Comparison of ENCODE assay signal across 27 cellular contexts in genomic region chr2:70519453-70519852, GRCh38.
"Had no signal": no experiment of that assay in that cellular context is flagged by ENCODE, and none has a peak within 500 bp of the region (broad histone marks: within the 10 kb centered on the region; RNA-seq: fewer than 3 reads in every experiment).

No MANE protein-coding gene starts in this region.

- ATAC-seq: left colon; left lung; lower lobe of right lung; natural killer cell; sciatic nerve; stimulated activated naive B cell treated with anti-CD40 and anti-IgM and Interleukin-4, amounts not matched to agents 10 μg/mL and 1 μg/mL and 100 μg/mL, for 72 hours; stimulated activated naive CD8-positive, alpha-beta T cell treated with anti-CD3 and anti-CD28 coated beads, Interleukin-15, Interleukin-2, amounts not matched to agents 100 U/mL and 50 U/mL, for 24 hours had no signal

- H3K9ac ChIP-seq: neural progenitor cell had no signal

- DNase-seq: hippocampal formation; kidney; left colon; left lung; lower lobe of right lung; mesendoderm; naive B cell; natural killer cell; nephron progenitor cell; occipital lobe; stimulated activated CD4-positive, alpha-beta T cell treated with anti-CD3 and anti-CD28 coated beads, Interleukin-12 subunit alpha, Interleukin-12 subunit beta, amount 100 ng/mL, for 4 hours; stimulated activated CD4-positive, alpha-beta T cell treated with anti-CD3 and anti-CD28 coated beads, Interleukin-15, amount 100 ng/mL, for 24 hours; stimulated activated CD4-positive, alpha-beta T cell treated with anti-CD3 and anti-CD28 coated beads, Interleukin-2, amount 100 ng/mL, for 24 hours; stimulated activated CD4-positive, alpha-beta T cell treated with anti-CD3 and anti-CD28 coated beads, Interleukin-4, amount 100 ng/mL, for 1 hour; stimulated activated naive B cell treated with anti-CD40 and anti-IgM and Interleukin-4, amounts not matched to agents 10 μg/mL and 1 μg/mL and 100 μg/mL, for 72 hours; stimulated activated naive CD8-positive, alpha-beta T cell treated with anti-CD3 and anti-CD28 coated beads, Interleukin-15, Interleukin-2, amounts not matched to agents 100 U/mL and 50 U/mL, for 24 hours; stomach; testis; thyroid gland; transverse colon; upper lobe of left lung had no signal

- H3K4me1 ChIP-seq: neural progenitor cell, right atrium auricular region, testis had no signal

- H3K4me3 ChIP-seq: left lung, lower lobe of right lung, neural progenitor cell, right atrium auricular region, skin epidermis, stomach, testis, thyroid gland, transverse colon, upper lobe of left lung, vagina had no signal

- FAIRE-seq: kidney had no signal

- H3K9me3 ChIP-seq: left lung, lower lobe of right lung, neutrophil, right atrium auricular region, stomach, testis, thyroid gland, transverse colon, upper lobe of left lung, vagina had no signal

- H3K27me3 ChIP-seq: left lung, neural progenitor cell, neutrophil, right atrium auricular region, stomach, testis, thyroid gland, transverse colon, upper lobe of left lung, vagina had no signal

- H3K36me3 ChIP-seq: left lung, lower lobe of right lung, neural progenitor cell, neutrophil, right atrium auricular region, stomach, thyroid gland, transverse colon, upper lobe of left lung, vagina had no signal

- H3K27ac ChIP-seq: left lung, lower lobe of right lung, neural progenitor cell, right atrium auricular region, skin epidermis, stomach, testis, thyroid gland, transverse colon, upper lobe of left lung, vagina had no signal

- H2AFZ ChIP-seq: neural progenitor cell had no signal

- H3K4me2 ChIP-seq: neural progenitor cell had no signal
